9 cellular contexts compared by ENCODE assay signal in the genomic region with DNA sequence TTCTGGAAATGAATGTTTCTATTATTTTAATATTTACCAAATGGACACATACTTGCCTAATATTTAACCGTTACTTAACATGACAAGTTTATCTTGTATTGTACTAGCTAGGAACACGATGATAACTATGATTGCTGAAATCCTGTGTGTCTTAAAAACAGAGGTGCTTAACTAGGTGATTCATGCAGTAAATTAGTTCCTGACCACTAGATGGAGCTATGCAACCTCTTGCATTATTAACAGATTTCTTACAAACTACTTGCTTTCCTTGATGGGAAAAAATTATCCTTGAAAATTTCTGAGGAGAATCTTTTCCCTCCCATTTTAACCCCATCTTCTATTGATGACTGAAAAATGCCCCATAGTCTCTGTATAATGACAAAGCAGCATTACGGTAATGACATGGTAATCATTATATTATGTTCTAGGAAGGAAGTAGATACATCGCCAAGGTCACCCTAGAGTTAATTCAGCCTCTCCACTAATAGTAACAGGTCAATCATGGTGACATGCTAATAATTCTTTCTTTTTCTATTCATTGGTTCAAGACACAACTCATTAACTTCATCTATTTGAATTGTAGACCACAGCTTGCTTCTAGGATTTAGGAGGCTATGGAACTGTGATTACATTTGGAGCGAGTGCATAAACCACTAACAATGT.
A peak's percentile ranks its signal among the peaks of the same experiment; 100 is the strongest.
DNase-seq lines count a peak whose midpoint lies in the region; ATAC-seq and TF ChIP-seq lines count a peak whose summit lies in the region.
"Had no signal": no experiment of that assay in that cellular context is flagged by ENCODE, and none has a peak within 500 bp of the region (broad histone marks: within the 10 kb centered on the region; RNA-seq: fewer than 3 reads in every experiment).

No MANE protein-coding gene starts in this region.

- DNase-seq in COR-L47 (lab: John Stamatoyannopoulos, UW): peak; percentile 64
- peak; percentile 19 for DNase-seq in GM20000 (ENCODE audit: low spot score)
- DNase-seq in Kasumi-1 (lab: John Stamatoyannopoulos, UW): peak; percentile 71 to 75
- peak; percentile 72 for DNase-seq in SK-N-DZ (ENCODE audit: low spot score)
- DNase-seq in foreskin keratinocyte: peak; percentile 16 to 58
- DNase-seq in smooth muscle cell (lab: John Stamatoyannopoulos, UW; ENCODE audit: unreplicated experiment): no peak
- DNase-seq in stimulated activated CD4-positive, alpha-beta T cell treated with anti-CD3 and anti-CD28 coated beads, Interleukin-2, amount 100 ng/mL, for 24 hours: no peak
- no peak for DNase-seq in stimulated activated effector memory CD8-positive, alpha-beta T cell treated with anti-CD3 and anti-CD28 coated beads, Interleukin-12 subunit alpha, Interleukin-12 subunit beta, amount 100 ng/mL, for 72 hours (ENCODE audit: low spot score in 2 of 2)
- DNase-seq: naive B cell had no signal

- H3K79me2 ChIP-seq in smooth muscle cell (ENCODE audit: low read depth): no peaks in the 10 kb centered on the region

- no peaks in the 10 kb centered on the region for H4K20me1 ChIP-seq in smooth muscle cell (ENCODE audit: low read depth)

- no peak overlapping the region for H3K4me3 ChIP-seq in smooth muscle cell

- H3K9me3 ChIP-seq in smooth muscle cell (replicated peaks; ENCODE audit: low read depth): no peaks in the 10 kb centered on the region

- no peaks in the 10 kb centered on the region for H3K4me1 Mint-ChIP-seq in stimulated activated effector memory CD8-positive, alpha-beta T cell treated with anti-CD3 and anti-CD28 coated beads, Interleukin-12 subunit alpha, Interleukin-12 subunit beta, amount 100 ng/mL, for 72 hours
- H3K4me1 Mint-ChIP-seq: naive B cell had no signal

- H3K27me3 ChIP-seq in foreskin keratinocyte (no peaks in the 10 kb centered on the region), smooth muscle cell (ENCODE audit: low read depth) (peaks cover 29% of the 10 kb centered on the region)

- WGBS in smooth muscle cell (ENCODE audit: low lambda C conversion rate): 58% methylated on average over 5 of the region's 5 CpGs

- no peak overlapping the region for H3K4me3 Mint-ChIP-seq in stimulated activated effector memory CD8-positive, alpha-beta T cell treated with anti-CD3 and anti-CD28 coated beads, Interleukin-12 subunit alpha, Interleukin-12 subunit beta, amount 100 ng/mL, for 72 hours
- H3K4me3 Mint-ChIP-seq: naive B cell had no signal

- H3K36me3 ChIP-seq in smooth muscle cell (ENCODE audit: low read depth): no peaks in the 10 kb centered on the region

- H3K27ac ChIP-seq in foreskin keratinocyte (no peak overlapping the region), smooth muscle cell (ENCODE audit: low read depth) (no peak overlapping the region)

- no peaks in the 10 kb centered on the region for H3K36me3 Mint-ChIP-seq in stimulated activated effector memory CD8-positive, alpha-beta T cell treated with anti-CD3 and anti-CD28 coated beads, Interleukin-12 subunit alpha, Interleukin-12 subunit beta, amount 100 ng/mL, for 72 hours
- H3K36me3 Mint-ChIP-seq: naive B cell had no signal

- no peak overlapping the region for H3K9ac ChIP-seq in smooth muscle cell (ENCODE audit: low read depth)

- H3K4me2 ChIP-seq in smooth muscle cell: no peak overlapping the region

- H3K9me3 Mint-ChIP-seq in stimulated activated effector memory CD8-positive, alpha-beta T cell treated with anti-CD3 and anti-CD28 coated beads, Interleukin-12 subunit alpha, Interleukin-12 subunit beta, amount 100 ng/mL, for 72 hours: no peaks in the 10 kb centered on the region
- H3K9me3 Mint-ChIP-seq: naive B cell had no signal

- TF ChIP-seq CTCF in GM20000 (IDR thresholded peaks at IDR 0.05; ENCODE audit: extremely low read depth, missing control alignments): peak; percentile 48
- peak; percentile 87 for TF ChIP-seq CTCF in foreskin keratinocyte (conservative IDR thresholded peaks at IDR 0.05)
- peak; percentile 82 for TF ChIP-seq CTCF in smooth muscle cell (IDR thresholded peaks at IDR 0.05; ENCODE audit: borderline replicate concordance, insufficient read depth, poor library complexity, severe bottlenecking)

- no peaks in the 10 kb centered on the region for H3K4me1 ChIP-seq in foreskin keratinocyte
- H3K4me1 ChIP-seq in smooth muscle cell (ENCODE audit: low read depth): no peaks in the 10 kb centered on the region

- ATAC-seq in foreskin keratinocyte: peak; percentile 68
- no peak for ATAC-seq in stimulated activated effector memory CD8-positive, alpha-beta T cell treated with anti-CD3 and anti-CD28 coated beads, Interleukin-12 subunit alpha, Interleukin-12 subunit beta, amount 100 ng/mL, for 72 hours

- H3K27ac Mint-ChIP-seq in stimulated activated effector memory CD8-positive, alpha-beta T cell treated with anti-CD3 and anti-CD28 coated beads, Interleukin-12 subunit alpha, Interleukin-12 subunit beta, amount 100 ng/mL, for 72 hours: no peak overlapping the region
- H3K27ac Mint-ChIP-seq: naive B cell had no signal

- no peak overlapping the region for H2AFZ ChIP-seq in smooth muscle cell (ENCODE audit: low read depth)

- H3F3A ChIP-seq in smooth muscle cell (ENCODE audit: low read depth): no peaks in the 10 kb centered on the region

Comparison
In these comparisons a context has a peak if more than half of its experiments do, and no peak if none do; other contexts are left out.
1. DNase-seq: peak in COR-L47 (single experiment), GM20000 (single experiment), Kasumi-1 (2 of 2), SK-N-DZ (single experiment) and foreskin keratinocyte (2 of 2); none in smooth muscle cell (single experiment), stimulated activated CD4-positive, alpha-beta T cell treated with anti-CD3 and anti-CD28 coated beads, Interleukin-2, amount 100 ng/mL, for 24 hours (0 of 2) and stimulated activated effector memory CD8-positive, alpha-beta T cell treated with anti-CD3 and anti-CD28 coated beads, Interleukin-12 subunit alpha, Interleukin-12 subunit beta, amount 100 ng/mL, for 72 hours (0 of 2).
2. Peak in every context shown above with its lines, with median percentiles within 50 percentile points of each other: CTCF ChIP-seq.